In the genomic region with DNA sequence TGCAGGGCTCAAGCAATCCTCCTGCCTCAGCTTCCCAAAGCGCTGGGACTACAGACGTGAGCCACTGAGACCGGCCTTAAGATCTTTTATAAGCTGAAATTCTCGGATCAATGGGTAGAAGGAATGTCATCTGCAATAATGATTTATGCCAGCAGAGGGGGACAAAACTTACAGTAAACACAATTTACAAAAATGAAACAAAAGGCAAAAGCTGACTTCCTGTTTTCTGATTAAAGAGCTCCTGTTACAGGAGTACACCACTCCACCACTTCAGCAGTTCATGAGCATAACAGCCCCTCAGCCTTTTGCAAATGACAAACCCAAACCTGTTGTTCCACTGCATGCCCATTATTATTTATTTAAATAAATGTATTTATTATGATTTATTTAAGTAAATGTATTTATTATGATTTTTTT, we compare ENCODE assay signal across 8 cellular contexts.
A peak's percentile ranks its signal among the peaks of the same experiment; 100 is the strongest.
DNase-seq lines count a peak whose midpoint lies in the region; ATAC-seq, FAIRE-seq and TF ChIP-seq lines count a peak whose summit lies in the region.

No MANE protein-coding gene starts in this region.

- no CpG with 5 or more reads among the region's 4 CpGs for WGBS in neuronal stem cell (ENCODE audit: extremely low coverage in 2 of 2, insufficient read length in 2 of 2, insufficient replicate concordance in 1 of 2), 2 donors

- H2BK120ac ChIP-seq in neuronal stem cell (ENCODE audit: low read depth, low read length): no peak overlapping the region

- no peaks in the 10 kb centered on the region for H3K79me1 ChIP-seq in neuronal stem cell (ENCODE audit: low read depth, low read length)

- no peak overlapping the region for H2AFZ ChIP-seq in neuronal stem cell (ENCODE audit: low read length)

- H4K8ac ChIP-seq in neuronal stem cell (ENCODE audit: low read depth, low read length): no peak overlapping the region

- H3K4me1 ChIP-seq in RWPE2 (ENCODE audit: insufficient read depth, poor library complexity, severe bottlenecking) (no peaks in the 10 kb centered on the region), neuronal stem cell (ENCODE audit: control insufficient read depth in 2 of 2, insufficient read depth in 1 of 2, low read depth in 1 of 2, low read length in 2 of 2) (peaks cover 0 to 17% of the 10 kb centered on the region in 2 donors)

- H3K4me2 ChIP-seq in neuronal stem cell (ENCODE audit: insufficient read depth, low read length, poor library complexity, severe bottlenecking): no peak overlapping the region

- in situ Hi-C loops in ACHN (cut with HindIII; ENCODE audit: low pct_ligation_motif_present, low pct_unique_long_range_greater_than_20kb, low sequenced_read_pairs): no loop called here

- no peak for TF ChIP-seq POLR2A in H54 (IDR thresholded peaks at IDR 0.05; ENCODE audit: low read depth, low read length)

- no peak overlapping the region for H3K18ac ChIP-seq in neuronal stem cell (ENCODE audit: low read length)

- H3K36me3 ChIP-seq in RWPE2 (ENCODE audit: low read depth): no peaks in the 10 kb centered on the region
- peaks cover 0 to 48% of the 10 kb centered on the region in 2 donors for H3K36me3 ChIP-seq in neuronal stem cell (replicated peaks in 1 of 2; ENCODE audit: control insufficient read depth in 2 of 2, insufficient read depth in 2 of 2, low read length in 2 of 2)

- H3K9me3 ChIP-seq in RWPE2 (ENCODE audit: severe bottlenecking) (no peaks in the 10 kb centered on the region), neuronal stem cell (replicated peaks in 1 of 2; ENCODE audit: control insufficient read depth in 2 of 2, insufficient read depth in 1 of 2, low read depth in 1 of 2, low read length in 2 of 2) (peaks cover 0 to 3% of the 10 kb centered on the region in 2 donors)

- DNase-seq in ACHN (peak; percentile 88), GF-D8 (lab: John Stamatoyannopoulos, UW) (peak; percentile 65), H54 (ENCODE audit: insufficient read length, low spot score) (peak; percentile 31), RWPE2 (ENCODE audit: low spot score) (no peak), cardiac fibroblast (ENCODE audit: low read depth in 2 of 2) (peak; percentile 83 to 84), middle frontal gyrus (ENCODE audit: extremely low spot score, low spot score) (peak; percentile 25), neuronal stem cell (ENCODE audit: low spot score) (no peak)

- H2BK5ac ChIP-seq in neuronal stem cell (ENCODE audit: low read length): no peak overlapping the region

- no peak overlapping the region for H3K4ac ChIP-seq in neuronal stem cell (ENCODE audit: low read length)

- no peak overlapping the region for H4K91ac ChIP-seq in neuronal stem cell (ENCODE audit: low read depth, low read length, poor library complexity)

- H3K14ac ChIP-seq in neuronal stem cell (ENCODE audit: low read length): no peak overlapping the region

- no peak for FAIRE-seq in H54 (lab: Jason Lieb, UNC)

- no peak overlapping the region for H2BK12ac ChIP-seq in neuronal stem cell (ENCODE audit: low read length)

- ATAC-seq in RWPE2 (ENCODE audit: low read depth): peak; percentile 45

- H3K27me3 ChIP-seq in RWPE2 (ENCODE audit: insufficient read depth, poor library complexity, severe bottlenecking) (no peaks in the 10 kb centered on the region), neuronal stem cell (ENCODE audit: control insufficient read depth in 3 of 3, insufficient read depth in 3 of 3, low read depth in 1 of 3, low read length in 3 of 3) (no peaks in the 10 kb centered on the region)

- H2AK5ac ChIP-seq in neuronal stem cell (ENCODE audit: low read depth, low read length): no peak overlapping the region

- no peak overlapping the region for H2BK15ac ChIP-seq in neuronal stem cell (ENCODE audit: low read length)

- H3K4me3 ChIP-seq in RWPE2 (ENCODE audit: severe bottlenecking) (no peak overlapping the region), cardiac fibroblast (replicated peaks in 1 of 2; ENCODE audit: low read depth in 2 of 2, low read length in 2 of 2) (no peak overlapping the region), neuronal stem cell (ENCODE audit: low read length in 2 of 2) (no peak overlapping the region)

- H3K27ac ChIP-seq in RWPE2 (ENCODE audit: poor library complexity, severe bottlenecking): no peak overlapping the region
- H3K27ac ChIP-seq in neuronal stem cell (replicated peaks; ENCODE audit: low read length): no peak overlapping the region

- H3K9ac ChIP-seq in neuronal stem cell (ENCODE audit: low read depth, low read length, poor library complexity): no peak overlapping the region

- no peak overlapping the region for H3K23ac ChIP-seq in neuronal stem cell (ENCODE audit: low read depth, low read length, poor library complexity)

- TF ChIP-seq CTCF in LNCAP (IDR thresholded peaks at IDR 0.05) (peak; percentile 64), RWPE2 (IDR thresholded peaks at IDR 0.05; ENCODE audit: poor library complexity, severe bottlenecking) (peak; percentile 82), cardiac fibroblast (IDR thresholded peaks at IDR 0.05; ENCODE audit: low read depth, low read length) (peak; percentile 65)

Comparison
In these comparisons a context has a peak if more than half of its experiments do, and no peak if none do; other contexts are left out.
1. DNase-seq: peak in ACHN (single experiment), GF-D8 (single experiment), H54 (single experiment), cardiac fibroblast (2 of 2) and middle frontal gyrus (single experiment); none in RWPE2 (single experiment) and neuronal stem cell (single experiment).
2. Peak in every context shown above with its lines, with median percentiles within 50 percentile points of each other: CTCF ChIP-seq.